In genomic region chr17:78937561-78937960, GRCh38 we compare ENCODE assay signal across 31 cellular contexts. TPM values are rescaled to one million over a fixed set of nuclear protein-coding genes. Genes with fewer than 3 reads are reported as not detected.
"Had no signal": no experiment of that assay in that cellular context is flagged by ENCODE, and none has a peak within 500 bp of the region (broad histone marks: within the 10 kb centered on the region; RNA-seq: fewer than 3 reads in every experiment).

No MANE protein-coding gene starts in this region.

- H3K4me2 ChIP-seq: KMS-11 had no signal

- DNase-seq: activated CD4-positive, alpha-beta T cell treated with anti-CD3 and anti-CD28 coated beads for 36 hours; activated CD4-positive, alpha-beta T cell treated with anti-CD3 and anti-CD28 coated beads, Interleukin-2, amount 10 ng/mL, durations not matched to agents 7 days and 5 days; activated CD4-positive, alpha-beta T cell treated with anti-CD3 and anti-CD28 coated beads, Interleukin-2, amount 50 U/mL, for 48 hours; activated CD8-positive, alpha-beta T cell treated with anti-CD3 and anti-CD28 coated beads, Interleukin-2, amount 10 ng/mL, durations not matched to agents 7 days and 5 days; activated gamma-delta T cell; activated naive CD4-positive, alpha-beta T cell treated with anti-CD3 and anti-CD28 coated beads for 36 hours; activated T-cell treated with anti-CD3 and anti-CD28 coated beads, Interleukin-2, amount 50 U/mL, for 24 hours; adrenal gland; caudate nucleus; cerebellar nuclear complex; MM.1S; MV-4-11; NCI-H1092; NCI-H1436 treated with DMSO at 0.1 percent for 48 hours; NCI-H1694 treated with DMSO at 0.1 percent for 48 hours; NCI-H2029; NCI-H510A treated with DMSO at 0.1 percent for 48 hours; NCI-H526 treated with DMSO at 0.1 percent for 48 hours; NCI-H774; PC-3; Peyer's patch; RPMI8226; SIG-M5; SW 1271; T-helper 1 cell; T-helper 2 cell had no signal

- H3K27ac ChIP-seq: adrenal gland, KMS-11, Peyer's patch had no signal

- H3K9me3 Mint-ChIP-seq: activated CD4-positive, alpha-beta T cell treated with anti-CD3 and anti-CD28 coated beads, Interleukin-2, amount 10 ng/mL, durations not matched to agents 7 days and 5 days; activated naive CD4-positive, alpha-beta T cell treated with anti-CD3 and anti-CD28 coated beads for 36 hours; activated naive CD4-positive, alpha-beta T cell treated with anti-CD3 and anti-CD28 coated beads, Interleukin-2, amount 50 U/mL, for 72 hours; activated T-cell treated with anti-CD3 and anti-CD28 coated beads, Interleukin-2, amount 50 U/mL, for 24 hours; activated T-helper 2 cell treated with anti-CD3 and anti-CD28 coated beads, Interferon-gamma antibody, Interleukin-2, Interleukin-4, amounts not matched to agents 10 μg/mL and 5 μg/mL and 100 μg/mL, durations not matched to agents 14 hours and 24 hours and 36 hours; brain; WTC11 had no signal

- H3K27me3 Mint-ChIP-seq: activated CD4-positive, alpha-beta T cell treated with anti-CD3 and anti-CD28 coated beads for 36 hours; activated CD4-positive, alpha-beta T cell treated with anti-CD3 and anti-CD28 coated beads, Interleukin-2, amount 10 ng/mL, durations not matched to agents 7 days and 5 days had no signal

- H3K36me3 ChIP-seq: adrenal gland, Peyer's patch had no signal

- H3K9me3 ChIP-seq: adrenal gland had no signal

- H3K4me3 Mint-ChIP-seq: activated CD4-positive, alpha-beta T cell treated with anti-CD3 and anti-CD28 coated beads for 36 hours; activated CD4-positive, alpha-beta T cell treated with anti-CD3 and anti-CD28 coated beads, Interleukin-2, amount 10 ng/mL, durations not matched to agents 7 days and 5 days; activated CD8-positive, alpha-beta T cell treated with anti-CD3 and anti-CD28 coated beads, Interleukin-2, amount 10 ng/mL, durations not matched to agents 7 days and 5 days; activated naive CD4-positive, alpha-beta T cell treated with anti-CD3 and anti-CD28 coated beads for 36 hours; activated T-cell treated with anti-CD3 and anti-CD28 coated beads, Interleukin-2, amount 50 U/mL, for 24 hours; brain; WTC11 had no signal

- H3K9ac ChIP-seq: KMS-11 had no signal

- H3K27me3 ChIP-seq: adrenal gland, Peyer's patch had no signal

- H3K27ac Mint-ChIP-seq: activated CD4-positive, alpha-beta T cell treated with anti-CD3 and anti-CD28 coated beads for 36 hours; activated CD4-positive, alpha-beta T cell treated with anti-CD3 and anti-CD28 coated beads, Interleukin-2, amount 10 ng/mL, durations not matched to agents 7 days and 5 days; activated CD8-positive, alpha-beta T cell treated with anti-CD3 and anti-CD28 coated beads, Interleukin-2, amount 10 ng/mL, durations not matched to agents 7 days and 5 days; activated naive CD4-positive, alpha-beta T cell treated with anti-CD3 and anti-CD28 coated beads for 36 hours; activated naive CD4-positive, alpha-beta T cell treated with anti-CD3 and anti-CD28 coated beads, Interleukin-2, amount 50 U/mL, for 72 hours; activated T-cell treated with anti-CD3 and anti-CD28 coated beads, Interleukin-2, amount 50 U/mL, for 24 hours; activated T-helper 2 cell treated with anti-CD3 and anti-CD28 coated beads, Interferon-gamma antibody, Interleukin-2, Interleukin-4, amounts not matched to agents 10 μg/mL and 5 μg/mL and 100 μg/mL, durations not matched to agents 14 hours and 24 hours and 36 hours; WTC11 had no signal

- H3K4me3 ChIP-seq: adrenal gland, Peyer's patch had no signal

- H3K36me3 Mint-ChIP-seq: activated naive CD4-positive, alpha-beta T cell treated with anti-CD3 and anti-CD28 coated beads, Interleukin-2, amount 50 U/mL, for 72 hours; brain; WTC11 had no signal

RNA-seq across cellular contexts. Expression of gene CEP295NL, which starts 34.6 kb away (rescaled TPM):
- total RNA-seq: activated CD4-positive, alpha-beta T cell treated with anti-CD3 and anti-CD28 coated beads for 36 hours; activated naive CD4-positive, alpha-beta T cell treated with anti-CD3 and anti-CD28 coated beads for 36 hours; activated T-helper 2 cell treated with anti-CD3 and anti-CD28 coated beads, Interferon-gamma antibody, Interleukin-2, Interleukin-4, amounts not matched to agents 10 μg/mL and 5 μg/mL and 100 μg/mL, durations not matched to agents 14 hours and 24 hours and 36 hours had no signal
